Comparison of ENCODE assay signal across 31 cellular contexts in genomic region chr5:59666709-59667108, GRCh38.
DNase-seq lines count a peak whose midpoint lies in the region; ATAC-seq, FAIRE-seq and TF ChIP-seq lines count a peak whose summit lies in the region.
"Had no signal": no experiment of that assay in that cellular context is flagged by ENCODE, and none has a peak within 500 bp of the region (broad histone marks: within the 10 kb centered on the region; RNA-seq: fewer than 3 reads in every experiment).

No MANE protein-coding gene starts in this region.

- H3K36me3 Mint-ChIP-seq in memory B cell: peaks cover 5% of the 10 kb centered on the region
- H3K36me3 Mint-ChIP-seq: CD4-positive, alpha-beta memory T cell; immature natural killer cell; naive thymus-derived CD4-positive, alpha-beta T cell had no signal

- WGBS in small intestine, 3 donors: 47 to 62% (median 61%) methylated on average over 2 of the region's 2 CpGs

- H3K27me3 ChIP-seq in small intestine (ENCODE audit: control insufficient read depth in 2 of 2, insufficient read depth in 2 of 2, low read length in 2 of 2): no peaks in the 10 kb centered on the region
- H3K27me3 ChIP-seq in WERI-Rb-1 (ENCODE audit: insufficient read depth, low read depth, severe bottlenecking): no peaks in the 10 kb centered on the region
- H3K27me3 ChIP-seq: esophagus muscularis mucosa had no signal

- no peaks in the 10 kb centered on the region for H3K27me3 Mint-ChIP-seq in memory B cell

- no peak overlapping the region for H3K27ac Mint-ChIP-seq in memory B cell
- H3K27ac Mint-ChIP-seq: activated CD8-positive, alpha-beta T cell treated with anti-CD3 and anti-CD28 coated beads, Interleukin-2, amount 10 ng/mL, durations not matched to agents 7 days and 5 days; activated naive CD8-positive, alpha-beta T cell; CD4-positive, alpha-beta memory T cell; HFFc6; immature natural killer cell; naive thymus-derived CD4-positive, alpha-beta T cell; stimulated activated naive CD8-positive, alpha-beta T cell treated with anti-CD3 and anti-CD28 coated beads, Interleukin-15, amount 100 ng/mL, for 72 hours had no signal

- FAIRE-seq in small intestine (lab: Jason Lieb, UNC): no peak
- FAIRE-seq: RCC 7860, TTC549 had no signal

- H3K27ac ChIP-seq in small intestine (ENCODE audit: low read depth in 1 of 2, low read length in 1 of 2) (no peak overlapping the region), WERI-Rb-1 (no peak overlapping the region)
- H3K27ac ChIP-seq: 22Rv1, esophagus muscularis mucosa had no signal

- H3K4me1 Mint-ChIP-seq in memory B cell: peaks cover 11% of the 10 kb centered on the region

- H3K9me3 ChIP-seq in small intestine (ENCODE audit: control insufficient read depth, low read depth) (no peaks in the 10 kb centered on the region), WERI-Rb-1 (ENCODE audit: severe bottlenecking) (no peaks in the 10 kb centered on the region)
- H3K9me3 ChIP-seq: esophagus muscularis mucosa had no signal

- H3K4me3 ChIP-seq in small intestine (ENCODE audit: low read depth in 1 of 2, low read length in 2 of 2) (no peak overlapping the region), WERI-Rb-1 (ENCODE audit: low read depth, low read length) (no peak overlapping the region)
- H3K4me3 ChIP-seq: esophagus muscularis mucosa, smooth muscle cell had no signal

- H3K9me3 Mint-ChIP-seq in memory B cell: no peaks in the 10 kb centered on the region
- H3K9me3 Mint-ChIP-seq: CD4-positive, alpha-beta memory T cell; HFFc6; stimulated activated naive CD8-positive, alpha-beta T cell treated with anti-CD3 and anti-CD28 coated beads, Interleukin-15, amount 100 ng/mL, for 72 hours had no signal

- no peak overlapping the region for H3K4me3 Mint-ChIP-seq in memory B cell
- H3K4me3 Mint-ChIP-seq: activated CD8-positive, alpha-beta T cell treated with anti-CD3 and anti-CD28 coated beads, Interleukin-2, amount 10 ng/mL, durations not matched to agents 7 days and 5 days; activated naive CD8-positive, alpha-beta T cell; CD4-positive, alpha-beta memory T cell; HFFc6; immature natural killer cell; naive thymus-derived CD4-positive, alpha-beta T cell; stimulated activated naive CD8-positive, alpha-beta T cell treated with anti-CD3 and anti-CD28 coated beads, Interleukin-15, amount 100 ng/mL, for 72 hours had no signal

- H3K36me3 ChIP-seq in small intestine (ENCODE audit: control insufficient read depth in 2 of 2, insufficient read depth in 2 of 2, low read length in 2 of 2) (no peaks in the 10 kb centered on the region), WERI-Rb-1 (no peaks in the 10 kb centered on the region)
- H3K36me3 ChIP-seq: esophagus muscularis mucosa had no signal

- no peak for TF ChIP-seq CTCF in WERI-Rb-1 (IDR thresholded peaks at IDR 0.05; ENCODE audit: low read depth, low read length)

- DNase-seq in DMS53 (lab: John Stamatoyannopoulos, UW): peak; percentile 44
- no peak for DNase-seq in DMS53 treated with DMSO at 0.1 percent for 48 hours (lab: John Stamatoyannopoulos, UW; ENCODE audit: unreplicated experiment)
- peak; percentile 14 for DNase-seq in RPMI8226
- DNase-seq in memory B cell (ENCODE audit: low spot score in 2 of 2): no peak
- DNase-seq in small intestine: peak; percentile 28
- no peak for DNase-seq in NCI-H2029 treated with DMSO at 0.1 percent for 48 hours (lab: John Stamatoyannopoulos, UW)
- DNase-seq in WERI-Rb-1: no peak
- DNase-seq: activated CD4-positive, alpha-beta T cell treated with anti-CD3 and anti-CD28 coated beads for 1 hour; activated CD8-positive, alpha-beta T cell treated with anti-CD3 and anti-CD28 coated beads, Interleukin-2, amount 10 ng/mL, durations not matched to agents 7 days and 5 days; CD4-positive, alpha-beta memory T cell; DMS79; foreskin melanocyte; HFFc6; immature natural killer cell; KBM-7; mesenchymal stem cell; MM.1S; naive thymus-derived CD4-positive, alpha-beta T cell; NCI-H1417 treated with DMSO at 0.1 percent for 48 hours; NCI-H2081 treated with DMSO at 0.1 percent for 48 hours; stimulated activated CD4-positive, alpha-beta T cell treated with anti-CD3 and anti-CD28 coated beads, Interleukin-1b, Interleukin-23, amount 100 ng/mL, for 48 hours; stimulated activated CD8-positive, alpha-beta memory T cell treated with anti-CD3 and anti-CD28 coated beads, Interleukin-4, amount 100 ng/mL, for 48 hours; stimulated activated naive CD8-positive, alpha-beta T cell treated with anti-CD3 and anti-CD28 coated beads, Interleukin-15, amount 100 ng/mL, for 72 hours; T-helper 1 cell had no signal

- peak; percentile 53 for ATAC-seq in memory B cell (ENCODE audit: low read depth)
- no peak for ATAC-seq in HG03025 (IDR thresholded peaks at IDR 0.05; ENCODE audit: low FRiP score, unreplicated experiment)
- ATAC-seq: activated CD8-positive, alpha-beta T cell treated with anti-CD3 and anti-CD28 coated beads, Interleukin-2, amount 10 ng/mL, durations not matched to agents 7 days and 5 days; naive thymus-derived CD4-positive, alpha-beta T cell; stimulated activated naive CD8-positive, alpha-beta T cell treated with anti-CD3 and anti-CD28 coated beads, Interleukin-15, amount 100 ng/mL, for 72 hours had no signal

- peaks cover 1 to 5% of the 10 kb centered on the region in 2 donors for H3K4me1 ChIP-seq in small intestine (ENCODE audit: control insufficient read depth in 2 of 2, insufficient read depth in 1 of 2, low read depth in 1 of 2, low read length in 1 of 2)

Comparison
In these comparisons a context has a peak if more than half of its experiments do, and no peak if none do; other contexts are left out.
1. DNase-seq: peak in DMS53 (single experiment), RPMI8226 (single experiment) and small intestine (single experiment); none in DMS53 treated with DMSO at 0.1 percent for 48 hours (single experiment), memory B cell (0 of 2), NCI-H2029 treated with DMSO at 0.1 percent for 48 hours (single experiment) and WERI-Rb-1 (single experiment).